1 cellular context compared by ENCODE assay signal in the genomic region with DNA sequence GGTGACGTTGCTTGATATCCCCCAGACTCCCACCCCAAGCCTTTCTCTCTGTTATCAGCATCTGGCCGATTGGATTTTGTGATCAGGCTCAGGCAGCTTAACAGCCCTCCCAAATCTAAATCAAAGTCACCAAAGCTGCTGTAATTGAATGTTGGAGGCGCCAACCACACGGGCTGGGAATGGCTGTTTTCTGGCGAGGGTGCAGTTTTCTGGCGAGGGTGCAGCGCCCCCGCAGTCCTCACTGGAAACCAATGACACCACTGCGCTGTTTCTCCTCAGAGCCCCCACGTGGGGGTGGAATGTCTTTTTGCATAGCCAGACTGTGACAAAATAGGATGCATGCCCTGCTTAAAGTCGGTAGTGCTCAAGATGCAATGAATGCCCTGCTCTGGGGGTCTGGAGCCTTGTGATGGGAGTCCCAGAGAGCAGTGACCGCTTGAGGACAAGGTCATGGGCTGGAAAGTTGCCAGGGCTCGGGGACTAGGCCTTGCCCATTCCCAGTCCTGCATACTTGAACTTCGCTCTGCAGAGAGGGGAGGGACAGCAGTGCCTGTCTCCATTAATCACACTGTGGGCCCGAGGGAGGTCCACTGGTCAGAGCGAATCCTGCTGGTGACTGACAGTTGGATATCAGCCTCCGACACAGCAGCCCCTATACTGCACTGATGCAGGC.
TF ChIP-seq lines count a peak whose summit lies in the region.

No MANE protein-coding gene starts in this region.

TF ChIP-seq in HepG2, 621 proteins besides CTCF, POLR2A, EP300 and RAD21 (continued from another document and continues in another):
- TF ChIP-seq, protein P1, sequence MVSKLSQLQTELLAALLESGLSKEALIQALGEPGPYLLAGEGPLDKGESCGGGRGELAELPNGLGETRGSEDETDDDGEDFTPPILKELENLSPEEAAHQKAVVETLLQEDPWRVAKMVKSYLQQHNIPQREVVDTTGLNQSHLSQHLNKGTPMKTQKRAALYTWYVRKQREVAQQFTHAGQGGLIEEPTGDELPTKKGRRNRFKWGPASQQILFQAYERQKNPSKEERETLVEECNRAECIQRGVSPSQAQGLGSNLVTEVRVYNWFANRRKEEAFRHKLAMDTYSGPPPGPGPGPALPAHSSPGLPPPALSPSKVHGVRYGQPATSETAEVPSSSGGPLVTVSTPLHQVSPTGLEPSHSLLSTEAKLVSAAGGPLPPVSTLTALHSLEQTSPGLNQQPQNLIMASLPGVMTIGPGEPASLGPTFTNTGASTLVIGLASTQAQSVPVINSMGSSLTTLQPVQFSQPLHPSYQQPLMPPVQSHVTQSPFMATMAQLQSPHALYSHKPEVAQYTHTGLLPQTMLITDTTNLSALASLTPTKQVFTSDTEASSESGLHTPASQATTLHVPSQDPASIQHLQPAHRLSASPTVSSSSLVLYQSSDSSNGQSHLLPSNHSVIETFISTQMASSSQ (IDR thresholded peaks at IDR 0.05; ENCODE audit: low read depth) = no peak
- TF ChIP-seq, protein P1 (CRISPR knock-in tag; IDR thresholded peaks at IDR 0.05; ENCODE audit: borderline replicate concordance) = 0 out of 2 replicates have a peak, but pooled peaks have one; percentile 26
- TF ChIP-seq ZNF34 (CRISPR knock-in tag; IDR thresholded peaks at IDR 0.05; ENCODE audit: borderline replicate concordance) = no peak
- TF ChIP-seq, protein P2, sequence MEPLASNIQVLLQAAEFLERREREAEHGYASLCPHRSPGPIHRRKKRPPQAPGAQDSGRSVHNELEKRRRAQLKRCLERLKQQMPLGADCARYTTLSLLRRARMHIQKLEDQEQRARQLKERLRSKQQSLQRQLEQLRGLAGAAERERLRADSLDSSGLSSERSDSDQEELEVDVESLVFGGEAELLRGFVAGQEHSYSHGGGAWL (CRISPR knock-in tag; IDR thresholded peaks at IDR 0.05) = no peak
- TF ChIP-seq, protein P3, sequence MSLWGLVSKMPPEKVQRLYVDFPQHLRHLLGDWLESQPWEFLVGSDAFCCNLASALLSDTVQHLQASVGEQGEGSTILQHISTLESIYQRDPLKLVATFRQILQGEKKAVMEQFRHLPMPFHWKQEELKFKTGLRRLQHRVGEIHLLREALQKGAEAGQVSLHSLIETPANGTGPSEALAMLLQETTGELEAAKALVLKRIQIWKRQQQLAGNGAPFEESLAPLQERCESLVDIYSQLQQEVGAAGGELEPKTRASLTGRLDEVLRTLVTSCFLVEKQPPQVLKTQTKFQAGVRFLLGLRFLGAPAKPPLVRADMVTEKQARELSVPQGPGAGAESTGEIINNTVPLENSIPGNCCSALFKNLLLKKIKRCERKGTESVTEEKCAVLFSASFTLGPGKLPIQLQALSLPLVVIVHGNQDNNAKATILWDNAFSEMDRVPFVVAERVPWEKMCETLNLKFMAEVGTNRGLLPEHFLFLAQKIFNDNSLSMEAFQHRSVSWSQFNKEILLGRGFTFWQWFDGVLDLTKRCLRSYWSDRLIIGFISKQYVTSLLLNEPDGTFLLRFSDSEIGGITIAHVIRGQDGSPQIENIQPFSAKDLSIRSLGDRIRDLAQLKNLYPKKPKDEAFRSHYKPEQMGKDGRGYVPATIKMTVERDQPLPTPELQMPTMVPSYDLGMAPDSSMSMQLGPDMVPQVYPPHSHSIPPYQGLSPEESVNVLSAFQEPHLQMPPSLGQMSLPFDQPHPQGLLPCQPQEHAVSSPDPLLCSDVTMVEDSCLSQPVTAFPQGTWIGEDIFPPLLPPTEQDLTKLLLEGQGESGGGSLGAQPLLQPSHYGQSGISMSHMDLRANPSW (CRISPR knock-in tag; IDR thresholded peaks at IDR 0.05; ENCODE audit: borderline replicate concordance) = no peak
- TF ChIP-seq MIXL1 (CRISPR knock-in tag; IDR thresholded peaks at IDR 0.05) = peak; percentile 79
- TF ChIP-seq, protein P4, sequence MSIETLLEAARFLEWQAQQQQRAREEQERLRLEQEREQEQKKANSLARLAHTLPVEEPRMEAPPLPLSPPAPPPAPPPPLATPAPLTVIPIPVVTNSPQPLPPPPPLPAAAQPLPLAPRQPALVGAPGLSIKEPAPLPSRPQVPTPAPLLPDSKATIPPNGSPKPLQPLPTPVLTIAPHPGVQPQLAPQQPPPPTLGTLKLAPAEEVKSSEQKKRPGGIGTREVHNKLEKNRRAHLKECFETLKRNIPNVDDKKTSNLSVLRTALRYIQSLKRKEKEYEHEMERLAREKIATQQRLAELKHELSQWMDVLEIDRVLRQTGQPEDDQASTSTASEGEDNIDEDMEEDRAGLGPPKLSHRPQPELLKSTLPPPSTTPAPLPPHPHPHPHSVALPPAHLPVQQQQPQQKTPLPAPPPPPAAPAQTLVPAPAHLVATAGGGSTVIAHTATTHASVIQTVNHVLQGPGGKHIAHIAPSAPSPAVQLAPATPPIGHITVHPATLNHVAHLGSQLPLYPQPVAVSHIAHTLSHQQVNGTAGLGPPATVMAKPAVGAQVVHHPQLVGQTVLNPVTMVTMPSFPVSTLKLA (IDR thresholded peaks at IDR 0.05) = no peak
- no peak for TF ChIP-seq ZSCAN9 (CRISPR knock-in tag; IDR thresholded peaks at IDR 0.05; ENCODE audit: borderline replicate concordance)
- no peak for TF ChIP-seq ZC3H13 (CRISPR knock-in tag; IDR thresholded peaks at IDR 0.05)
- no peak for TF ChIP-seq PAX8 (CRISPR knock-in tag; IDR thresholded peaks at IDR 0.05; ENCODE audit: borderline replicate concordance)
- 0 out of 2 replicates have a peak, but pooled peaks have one; percentile 41 for TF ChIP-seq MEF2D (CRISPR knock-in tag; IDR thresholded peaks at IDR 0.05)
- TF ChIP-seq, protein P5, sequence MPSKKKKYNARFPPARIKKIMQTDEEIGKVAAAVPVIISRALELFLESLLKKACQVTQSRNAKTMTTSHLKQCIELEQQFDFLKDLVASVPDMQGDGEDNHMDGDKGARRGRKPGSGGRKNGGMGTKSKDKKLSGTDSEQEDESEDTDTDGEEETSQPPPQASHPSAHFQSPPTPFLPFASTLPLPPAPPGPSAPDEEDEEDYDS (CRISPR knock-in tag; IDR thresholded peaks at IDR 0.05) = peak; percentile 24; the same call in 1 of the 2 replicates
- no peak for TF ChIP-seq KDM5A (IDR thresholded peaks at IDR 0.05; ENCODE audit: borderline replicate concordance, low read length)
- TF ChIP-seq, protein P6, sequence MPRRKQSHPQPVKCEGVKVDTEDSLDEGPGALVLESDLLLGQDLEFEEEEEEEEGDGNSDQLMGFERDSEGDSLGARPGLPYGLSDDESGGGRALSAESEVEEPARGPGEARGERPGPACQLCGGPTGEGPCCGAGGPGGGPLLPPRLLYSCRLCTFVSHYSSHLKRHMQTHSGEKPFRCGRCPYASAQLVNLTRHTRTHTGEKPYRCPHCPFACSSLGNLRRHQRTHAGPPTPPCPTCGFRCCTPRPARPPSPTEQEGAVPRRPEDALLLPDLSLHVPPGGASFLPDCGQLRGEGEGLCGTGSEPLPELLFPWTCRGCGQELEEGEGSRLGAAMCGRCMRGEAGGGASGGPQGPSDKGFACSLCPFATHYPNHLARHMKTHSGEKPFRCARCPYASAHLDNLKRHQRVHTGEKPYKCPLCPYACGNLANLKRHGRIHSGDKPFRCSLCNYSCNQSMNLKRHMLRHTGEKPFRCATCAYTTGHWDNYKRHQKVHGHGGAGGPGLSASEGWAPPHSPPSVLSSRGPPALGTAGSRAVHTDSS (CRISPR knock-in tag; conservative IDR thresholded peaks at IDR 0.05) = no peak
- TF ChIP-seq, protein P7, sequence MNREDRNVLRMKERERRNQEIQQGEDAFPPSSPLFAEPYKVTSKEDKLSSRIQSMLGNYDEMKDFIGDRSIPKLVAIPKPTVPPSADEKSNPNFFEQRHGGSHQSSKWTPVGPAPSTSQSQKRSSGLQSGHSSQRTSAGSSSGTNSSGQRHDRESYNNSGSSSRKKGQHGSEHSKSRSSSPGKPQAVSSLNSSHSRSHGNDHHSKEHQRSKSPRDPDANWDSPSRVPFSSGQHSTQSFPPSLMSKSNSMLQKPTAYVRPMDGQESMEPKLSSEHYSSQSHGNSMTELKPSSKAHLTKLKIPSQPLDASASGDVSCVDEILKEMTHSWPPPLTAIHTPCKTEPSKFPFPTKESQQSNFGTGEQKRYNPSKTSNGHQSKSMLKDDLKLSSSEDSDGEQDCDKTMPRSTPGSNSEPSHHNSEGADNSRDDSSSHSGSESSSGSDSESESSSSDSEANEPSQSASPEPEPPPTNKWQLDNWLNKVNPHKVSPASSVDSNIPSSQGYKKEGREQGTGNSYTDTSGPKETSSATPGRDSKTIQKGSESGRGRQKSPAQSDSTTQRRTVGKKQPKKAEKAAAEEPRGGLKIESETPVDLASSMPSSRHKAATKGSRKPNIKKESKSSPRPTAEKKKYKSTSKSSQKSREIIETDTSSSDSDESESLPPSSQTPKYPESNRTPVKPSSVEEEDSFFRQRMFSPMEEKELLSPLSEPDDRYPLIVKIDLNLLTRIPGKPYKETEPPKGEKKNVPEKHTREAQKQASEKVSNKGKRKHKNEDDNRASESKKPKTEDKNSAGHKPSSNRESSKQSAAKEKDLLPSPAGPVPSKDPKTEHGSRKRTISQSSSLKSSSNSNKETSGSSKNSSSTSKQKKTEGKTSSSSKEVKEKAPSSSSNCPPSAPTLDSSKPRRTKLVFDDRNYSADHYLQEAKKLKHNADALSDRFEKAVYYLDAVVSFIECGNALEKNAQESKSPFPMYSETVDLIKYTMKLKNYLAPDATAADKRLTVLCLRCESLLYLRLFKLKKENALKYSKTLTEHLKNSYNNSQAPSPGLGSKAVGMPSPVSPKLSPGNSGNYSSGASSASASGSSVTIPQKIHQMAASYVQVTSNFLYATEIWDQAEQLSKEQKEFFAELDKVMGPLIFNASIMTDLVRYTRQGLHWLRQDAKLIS (CRISPR knock-in tag; IDR thresholded peaks at IDR 0.05) = no peak
- TF ChIP-seq ARID2 (CRISPR knock-in tag; IDR thresholded peaks at IDR 0.05; ENCODE audit: borderline replicate concordance) = no peak
- no peak for TF ChIP-seq KLF11 (CRISPR knock-in tag; IDR thresholded peaks at IDR 0.05)
- no peak for TF ChIP-seq ZNF629 (CRISPR knock-in tag; conservative IDR thresholded peaks at IDR 0.05)
- TF ChIP-seq SNAI1 (CRISPR knock-in tag; IDR thresholded peaks at IDR 0.05; ENCODE audit: borderline replicate concordance) = no peak
- TF ChIP-seq, protein P8, sequence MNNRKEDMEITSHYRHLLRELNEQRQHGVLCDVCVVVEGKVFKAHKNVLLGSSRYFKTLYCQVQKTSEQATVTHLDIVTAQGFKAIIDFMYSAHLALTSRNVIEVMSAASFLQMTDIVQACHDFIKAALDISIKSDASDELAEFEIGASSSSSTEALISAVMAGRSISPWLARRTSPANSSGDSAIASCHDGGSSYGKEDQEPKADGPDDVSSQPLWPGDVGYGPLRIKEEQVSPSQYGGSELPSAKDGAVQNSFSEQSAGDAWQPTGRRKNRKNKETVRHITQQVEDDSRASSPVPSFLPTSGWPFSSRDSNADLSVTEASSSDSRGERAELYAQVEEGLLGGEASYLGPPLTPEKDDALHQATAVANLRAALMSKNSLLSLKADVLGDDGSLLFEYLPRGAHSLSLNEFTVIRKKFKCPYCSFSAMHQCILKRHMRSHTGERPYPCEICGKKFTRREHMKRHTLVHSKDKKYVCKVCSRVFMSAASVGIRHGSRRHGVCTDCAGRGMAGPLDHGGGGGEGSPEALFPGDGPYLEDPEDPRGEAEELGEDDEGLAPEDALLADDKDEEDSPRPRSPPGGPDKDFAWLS (CRISPR knock-in tag; IDR thresholded peaks at IDR 0.05; ENCODE audit: borderline replicate concordance) = no peak
- TF ChIP-seq ZNF768 (CRISPR knock-in tag; IDR thresholded peaks at IDR 0.05) = no peak
- TF ChIP-seq, protein P9, sequence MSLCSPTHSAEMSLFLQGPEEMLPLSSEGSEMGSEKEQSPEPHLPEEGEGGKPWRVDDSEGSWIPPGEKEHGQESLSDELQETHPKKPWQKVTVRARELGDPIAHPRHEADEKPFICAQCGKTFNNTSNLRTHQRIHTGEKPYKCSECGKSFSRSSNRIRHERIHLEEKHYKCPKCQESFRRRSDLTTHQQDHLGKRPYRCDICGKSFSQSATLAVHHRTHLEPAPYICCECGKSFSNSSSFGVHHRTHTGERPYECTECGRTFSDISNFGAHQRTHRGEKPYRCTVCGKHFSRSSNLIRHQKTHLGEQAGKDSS (CRISPR knock-in tag; IDR thresholded peaks at IDR 0.05; ENCODE audit: borderline replicate concordance, low read depth) = 0 out of 2 replicates have a peak, but pooled peaks have one; percentile 37
- TF ChIP-seq NFE2L1 (CRISPR knock-in tag; IDR thresholded peaks at IDR 0.05; ENCODE audit: borderline replicate concordance) = no peak
- TF ChIP-seq, protein P10, sequence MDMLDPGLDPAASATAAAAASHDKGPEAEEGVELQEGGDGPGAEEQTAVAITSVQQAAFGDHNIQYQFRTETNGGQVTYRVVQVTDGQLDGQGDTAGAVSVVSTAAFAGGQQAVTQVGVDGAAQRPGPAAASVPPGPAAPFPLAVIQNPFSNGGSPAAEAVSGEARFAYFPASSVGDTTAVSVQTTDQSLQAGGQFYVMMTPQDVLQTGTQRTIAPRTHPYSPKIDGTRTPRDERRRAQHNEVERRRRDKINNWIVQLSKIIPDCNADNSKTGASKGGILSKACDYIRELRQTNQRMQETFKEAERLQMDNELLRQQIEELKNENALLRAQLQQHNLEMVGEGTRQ (IDR thresholded peaks at IDR 0.05; ENCODE audit: low read depth, low read length) = no peak
- TF ChIP-seq, protein P10 (CRISPR knock-in tag; IDR thresholded peaks at IDR 0.05; ENCODE audit: borderline replicate concordance) = no peak
- no peak for TF ChIP-seq ZNF382 (CRISPR knock-in tag; IDR thresholded peaks at IDR 0.05; ENCODE audit: borderline replicate concordance)
- no peak for TF ChIP-seq ZNF282 (IDR thresholded peaks at IDR 0.05; ENCODE audit: partially characterized antibody)
- no peak for TF ChIP-seq ZNF326 (CRISPR knock-in tag; IDR thresholded peaks at IDR 0.05; ENCODE audit: borderline replicate concordance)
- TF ChIP-seq TCF12 (IDR thresholded peaks at IDR 0.05) = no peak
- TF ChIP-seq TCF12 (CRISPR knock-in tag; IDR thresholded peaks at IDR 0.05) = no peak
- no peak for TF ChIP-seq PCBP2 (optimal IDR thresholded peaks at IDR 0.05; ENCODE audit: low read depth, low read length, poor library complexity, severe bottlenecking)
- TF ChIP-seq IRX3 (CRISPR knock-in tag; IDR thresholded peaks at IDR 0.05; ENCODE audit: borderline replicate concordance, low read depth) = no peak
